8 cellular contexts compared by ENCODE assay signal in genomic region chr1:23554481-23555224, GRCh38. TPM values are rescaled to one million over a fixed set of nuclear protein-coding genes. Genes with fewer than 3 reads are reported as not detected.
A peak's percentile ranks its signal among the peaks of the same experiment; 100 is the strongest.
DNase-seq lines count a peak whose midpoint lies in the region; ATAC-seq and TF ChIP-seq lines count a peak whose summit lies in the region.

No MANE protein-coding gene starts in this region.

- H3K9ac ChIP-seq in fibroblast of lung (ENCODE audit: insufficient read depth, low read length) = peak overlapping the region; percentile 76

- peak overlapping the region; percentile 69 for H3K4me3 ChIP-seq in Jurkat, Clone E6-1 (ENCODE audit: low read length)
- peak overlapping the region; percentile 23 to 63 (median 44) for H3K4me3 ChIP-seq in fibroblast of lung (replicated peaks in 1 of 4; ENCODE audit: control extremely low read depth in 1 of 4, insufficient read depth in 1 of 4, low read depth in 3 of 4, low read length in 4 of 4)

- peak overlapping the region; percentile 22 for H2AFZ ChIP-seq in fibroblast of lung (ENCODE audit: low read length)

- intact Hi-C loops in activated T-helper 1 cell treated with anti-CD3 and anti-CD28 coated beads, Interleukin-12 subunit alpha, Interleukin-12 subunit beta, Interleukin-2, Interleukin-4 antibody, amounts not matched to agents 30 ng/mL and 10 ng/mL and 1 ng/mL, durations not matched to agents 14 hours and 24 hours and 36 hours (cut with micrococcal nuclease) = loop anchor here (1.0 kb wide), 3 partner anchors 10 to 65 kb away; no protein-coding TSS in a partner anchor

- peak overlapping the region; percentile 85 for H3K4me2 ChIP-seq in fibroblast of lung (ENCODE audit: extremely low read depth, insufficient read depth, low read length)

- H3K9me3 ChIP-seq in fibroblast of lung (ENCODE audit: control insufficient read depth, insufficient read depth, low read depth, low read length) = no peaks in the 10 kb centered on the region

- H3K27me3 Mint-ChIP-seq in activated T-helper 1 cell treated with anti-CD3 and anti-CD28 coated beads, Interleukin-12 subunit alpha, Interleukin-12 subunit beta, Interleukin-2, Interleukin-4 antibody, amounts not matched to agents 30 ng/mL and 10 ng/mL and 1 ng/mL, durations not matched to agents 14 hours and 24 hours and 36 hours (ENCODE audit: insufficient read depth) = peaks cover 20% of the 10 kb centered on the region
- peaks cover 8 to 15% of the 10 kb centered on the region in 2 donors for H3K27me3 Mint-ChIP-seq in natural killer cell treated with Interleukin-12 subunit alpha and Interleukin-12 subunit beta and Interleukin-15 and Interleukin-18, amount 100 ng/mL, for 72 hours

- peaks cover 53% of the 10 kb centered on the region for H3K4me1 Mint-ChIP-seq in activated T-helper 1 cell treated with anti-CD3 and anti-CD28 coated beads, Interleukin-12 subunit alpha, Interleukin-12 subunit beta, Interleukin-2, Interleukin-4 antibody, amounts not matched to agents 30 ng/mL and 10 ng/mL and 1 ng/mL, durations not matched to agents 14 hours and 24 hours and 36 hours (ENCODE audit: low read depth)
- H3K4me1 Mint-ChIP-seq in natural killer cell treated with Interleukin-12 subunit alpha and Interleukin-12 subunit beta and Interleukin-15 and Interleukin-18, amount 100 ng/mL, for 72 hours (ENCODE audit: low read depth in 2 of 2) = peaks cover 29 to 30% of the 10 kb centered on the region in 2 donors

- peak overlapping the region; percentile 83 for H3K4me3 Mint-ChIP-seq in activated T-helper 1 cell treated with anti-CD3 and anti-CD28 coated beads, Interleukin-12 subunit alpha, Interleukin-12 subunit beta, Interleukin-2, Interleukin-4 antibody, amounts not matched to agents 30 ng/mL and 10 ng/mL and 1 ng/mL, durations not matched to agents 14 hours and 24 hours and 36 hours
- peak overlapping the region; percentile 86 for H3K4me3 Mint-ChIP-seq in natural killer cell treated with Interleukin-12 subunit alpha and Interleukin-12 subunit beta and Interleukin-15 and Interleukin-18, amount 100 ng/mL, for 72 hours

- H4K20me1 ChIP-seq in fibroblast of lung (ENCODE audit: control insufficient read depth, extremely low read depth, insufficient read depth, low read length) = no peaks in the 10 kb centered on the region

- H3K9me3 Mint-ChIP-seq in activated T-helper 1 cell treated with anti-CD3 and anti-CD28 coated beads, Interleukin-12 subunit alpha, Interleukin-12 subunit beta, Interleukin-2, Interleukin-4 antibody, amounts not matched to agents 30 ng/mL and 10 ng/mL and 1 ng/mL, durations not matched to agents 14 hours and 24 hours and 36 hours = no peaks in the 10 kb centered on the region
- H3K9me3 Mint-ChIP-seq in natural killer cell treated with Interleukin-12 subunit alpha and Interleukin-12 subunit beta and Interleukin-15 and Interleukin-18, amount 100 ng/mL, for 72 hours = no peaks in the 10 kb centered on the region

- H3K27ac Mint-ChIP-seq in activated T-helper 1 cell treated with anti-CD3 and anti-CD28 coated beads, Interleukin-12 subunit alpha, Interleukin-12 subunit beta, Interleukin-2, Interleukin-4 antibody, amounts not matched to agents 30 ng/mL and 10 ng/mL and 1 ng/mL, durations not matched to agents 14 hours and 24 hours and 36 hours = peak overlapping the region; percentile 80
- H3K27ac Mint-ChIP-seq in natural killer cell treated with Interleukin-12 subunit alpha and Interleukin-12 subunit beta and Interleukin-15 and Interleukin-18, amount 100 ng/mL, for 72 hours = peak overlapping the region in 1 of 2 donors; percentile 58

- peak; percentile 85 for DNase-seq in DMS153 (lab: John Stamatoyannopoulos, UW)
- DNase-seq in Jurkat, Clone E6-1 (ENCODE audit: low read depth, low spot score) = peak; percentile 87
- peak; percentile 92 for DNase-seq in OCI-M1 (lab: John Stamatoyannopoulos, UW)
- peak; percentile 79 for DNase-seq in activated T-helper 1 cell treated with anti-CD3 and anti-CD28 coated beads, Interleukin-12 subunit alpha, Interleukin-12 subunit beta, Interleukin-2, Interleukin-4 antibody, amounts not matched to agents 30 ng/mL and 10 ng/mL and 1 ng/mL, durations not matched to agents 14 hours and 24 hours and 36 hours (ENCODE audit: low spot score)
- DNase-seq in fibroblast of lung (ENCODE audit: low read depth in 2 of 2) = peak; percentile 78 to 84
- DNase-seq in natural killer cell treated with Interleukin-12 subunit alpha and Interleukin-12 subunit beta and Interleukin-15 and Interleukin-18, amount 100 ng/mL, for 72 hours (ENCODE audit: low spot score) = peak; percentile 76
- peak; percentile 78 for DNase-seq in stimulated activated naive CD4-positive, alpha-beta T cell treated with Interleukin-2 at 50 U/mL for 16 hours (lab: John Stamatoyannopoulos, UW)

- peak; percentile 44 for ATAC-seq in GM21515 (IDR thresholded peaks at IDR 0.05; ENCODE audit: unreplicated experiment)
- ATAC-seq in natural killer cell treated with Interleukin-12 subunit alpha and Interleukin-12 subunit beta and Interleukin-15 and Interleukin-18, amount 100 ng/mL, for 72 hours = peak; percentile 87 to 90

- no peaks in the 10 kb centered on the region for H3K27me3 ChIP-seq in fibroblast of lung (ENCODE audit: control insufficient read depth, insufficient read depth, low read length)

- no peaks in the 10 kb centered on the region for H3K36me3 ChIP-seq in fibroblast of lung (ENCODE audit: control insufficient read depth, insufficient read depth, low read length)

- peak overlapping the region; percentile 98 for H3K27ac ChIP-seq in fibroblast of lung (ENCODE audit: insufficient read depth, low read length)

- H3K36me3 Mint-ChIP-seq in activated T-helper 1 cell treated with anti-CD3 and anti-CD28 coated beads, Interleukin-12 subunit alpha, Interleukin-12 subunit beta, Interleukin-2, Interleukin-4 antibody, amounts not matched to agents 30 ng/mL and 10 ng/mL and 1 ng/mL, durations not matched to agents 14 hours and 24 hours and 36 hours (ENCODE audit: low read depth) = peaks cover 4% of the 10 kb centered on the region
- H3K36me3 Mint-ChIP-seq in natural killer cell treated with Interleukin-12 subunit alpha and Interleukin-12 subunit beta and Interleukin-15 and Interleukin-18, amount 100 ng/mL, for 72 hours = no peaks in the 10 kb centered on the region

- H3K79me2 ChIP-seq in fibroblast of lung (ENCODE audit: control insufficient read depth, insufficient read depth, low read length) = peaks cover 14% of the 10 kb centered on the region

- peaks cover 16% of the 10 kb centered on the region for H3K4me1 ChIP-seq in fibroblast of lung (ENCODE audit: control insufficient read depth, extremely low read depth, insufficient read depth, low read length)

- peak; percentile 8 to 15 for TF ChIP-seq CTCF in fibroblast of lung (conservative IDR thresholded peaks at IDR 0.05 in 1 of 2, IDR thresholded peaks at IDR 0.05 in 1 of 2; ENCODE audit: low read depth in 1 of 2, low read length in 2 of 2)

RNA-seq across cellular contexts. Expression of gene ID3, which starts 4.6 kb away (rescaled TPM):
- polyA plus RNA-seq in Jurkat, Clone E6-1 (2012; ENCODE audit: insufficient read depth, insufficient read length) = 164 TPM
- 20.8 and 22.9 TPM in 2 replicates for total RNA-seq in activated T-helper 1 cell treated with anti-CD3 and anti-CD28 coated beads, Interleukin-12 subunit alpha, Interleukin-12 subunit beta, Interleukin-2, Interleukin-4 antibody, amounts not matched to agents 30 ng/mL and 10 ng/mL and 1 ng/mL, durations not matched to agents 14 hours and 24 hours and 36 hours
- 9.9 and 42.9 TPM in 2 replicates for total RNA-seq in fibroblast of lung
- polyA plus RNA-seq in fibroblast of lung = 23.0 and 35.2 TPM in 2 replicates
- 28.8 and 44.1 TPM in 2 replicates for polyA plus RNA-seq in fibroblast of lung (2012)
- polyA minus RNA-seq in fibroblast of lung (ENCODE audit: low replicate concordance) = 21.5 and 54.2 TPM in 2 replicates
- total RNA-seq in natural killer cell treated with Interleukin-12 subunit alpha and Interleukin-12 subunit beta and Interleukin-15 and Interleukin-18, amount 100 ng/mL, for 72 hours = 1 to 10 TPM; 2.6 to 5.0 TPM

RNA-seq across cellular contexts. Expression of gene E2F2, which starts 23.6 kb away (rescaled TPM):
- polyA plus RNA-seq in Jurkat, Clone E6-1 (2012; ENCODE audit: insufficient read depth, insufficient read length) = 18.2 TPM
- 32.0 and 33.5 TPM in 2 replicates for total RNA-seq in activated T-helper 1 cell treated with anti-CD3 and anti-CD28 coated beads, Interleukin-12 subunit alpha, Interleukin-12 subunit beta, Interleukin-2, Interleukin-4 antibody, amounts not matched to agents 30 ng/mL and 10 ng/mL and 1 ng/mL, durations not matched to agents 14 hours and 24 hours and 36 hours
- 0.17 TPM in 1 of 2 replicates, not detected in the other for total RNA-seq in fibroblast of lung
- 0.26 and 0.85 TPM in 2 replicates for polyA plus RNA-seq in fibroblast of lung
- polyA plus RNA-seq in fibroblast of lung (2012) = 0.58 and 1.8 TPM in 2 replicates
- polyA minus RNA-seq in fibroblast of lung (ENCODE audit: low replicate concordance) = 1.4 and 6.8 TPM in 2 replicates
- 10 to 100 TPM; 10.7 to 15.5 TPM for total RNA-seq in natural killer cell treated with Interleukin-12 subunit alpha and Interleukin-12 subunit beta and Interleukin-15 and Interleukin-18, amount 100 ng/mL, for 72 hours

Comparison
In these comparisons a context has a peak if more than half of its experiments do, and no peak if none do; other contexts are left out.
1. Peak in every context shown above with its lines: DNase-seq, ATAC-seq, H3K4me3 ChIP-seq and H3K27ac ChIP-seq.
2. RNA of gene E2F2, which starts 23.6 kb away (total RNA-seq): 32.0 to 33.5 TPM in activated T-helper 1 cell treated with anti-CD3 and anti-CD28 coated beads, Interleukin-12 subunit alpha, Interleukin-12 subunit beta, Interleukin-2, Interleukin-4 antibody, amounts not matched to agents 30 ng/mL and 10 ng/mL and 1 ng/mL, durations not matched to agents 14 hours and 24 hours and 36 hours and 10.7 to 15.5 TPM in natural killer cell treated with Interleukin-12 subunit alpha and Interleukin-12 subunit beta and Interleukin-15 and Interleukin-18, amount 100 ng/mL, for 72 hours; 0.17 TPM in fibroblast of lung; every median in the first group is over 10 times any median in the second.